9 cellular contexts compared by ENCODE assay signal in genomic region chr12:39103552-39104165, GRCh38.
DNase-seq lines count a peak whose midpoint lies in the region; ATAC-seq, FAIRE-seq and TF ChIP-seq lines count a peak whose summit lies in the region.
"Had no signal": no experiment of that assay in that cellular context is flagged by ENCODE, and none has a peak within 500 bp of the region (broad histone marks: within the 10 kb centered on the region; RNA-seq: fewer than 3 reads in every experiment).

No MANE protein-coding gene starts in this region.

- H3K36me3 Mint-ChIP-seq in stimulated activated naive B cell treated with anti-CD40 and anti-IgM and Interleukin-4, amounts not matched to agents 10 μg/mL and 1 μg/mL and 100 μg/mL, for 72 hours: no peaks in the 10 kb centered on the region
- H3K36me3 Mint-ChIP-seq: CD8-positive, alpha-beta memory T cell had no signal

- no peaks in the 10 kb centered on the region for H3K27me3 Mint-ChIP-seq in stimulated activated naive B cell treated with anti-CD40 and anti-IgM and Interleukin-4, amounts not matched to agents 10 μg/mL and 1 μg/mL and 100 μg/mL, for 72 hours

- H4K20me1 ChIP-seq in GM12878 (ENCODE audit: control insufficient read depth, insufficient read depth): no peaks in the 10 kb centered on the region

- H2AFZ ChIP-seq in GM12878 (ENCODE audit: control insufficient read depth, low read depth, low read length): no peak overlapping the region

- no peaks in the 10 kb centered on the region for H3K9me3 ChIP-seq in GM12878 (replicated peaks; ENCODE audit: control insufficient read depth, insufficient read depth, low read length)

- no peak overlapping the region for H3K9ac ChIP-seq in GM12878 (ENCODE audit: control insufficient read depth, insufficient read depth, low read length)

- peak; percentile 45 to 71 for DNase-seq in NCI-H524 (lab: John Stamatoyannopoulos, UW)
- DNase-seq in NCI-H524 treated with DMSO at 0.1 percent for 48 hours (lab: John Stamatoyannopoulos, UW): no peak
- peak; percentile 13 to 68 for DNase-seq in NCI-H526 (lab: John Stamatoyannopoulos, UW)
- peak; percentile 15 for DNase-seq in GM12878 (ENCODE audit: low read depth, low spot score)
- DNase-seq in iPS-NIHi11 (ENCODE audit: low spot score): peak; percentile 84
- DNase-seq in stimulated activated naive B cell treated with anti-CD40 and anti-IgM and Interleukin-4, amounts not matched to agents 10 μg/mL and 1 μg/mL and 100 μg/mL, for 72 hours: peak; percentile 2

- H3K4me1 Mint-ChIP-seq in stimulated activated naive B cell treated with anti-CD40 and anti-IgM and Interleukin-4, amounts not matched to agents 10 μg/mL and 1 μg/mL and 100 μg/mL, for 72 hours: no peaks in the 10 kb centered on the region
- H3K4me1 Mint-ChIP-seq: CD8-positive, alpha-beta memory T cell had no signal

- peak; percentile 98 for ATAC-seq in GM21367 (IDR thresholded peaks at IDR 0.05; ENCODE audit: unreplicated experiment)
- ATAC-seq in HG03457 (IDR thresholded peaks at IDR 0.05; ENCODE audit: unreplicated experiment): peak; percentile 93
- peak; percentile 99 for ATAC-seq in GM12878
- ATAC-seq in stimulated activated naive B cell treated with anti-CD40 and anti-IgM and Interleukin-4, amounts not matched to agents 10 μg/mL and 1 μg/mL and 100 μg/mL, for 72 hours (replicated peaks): peak; percentile 87 to 93

- no peaks in the 10 kb centered on the region for H3K4me1 ChIP-seq in GM12878 (ENCODE audit: control insufficient read depth, insufficient read depth, low read length)

- SMC1A ChIA-PET in GM12878 (lab: Charles Lee; ENCODE audit: uncharacterized antibody, unreplicated experiment): interaction anchor here (0.6 to 10.9 kb wide), 15 partner anchors 168 to 787 kb away, joined by 3 to 90 read pairs (median 4); partner anchors contain the start of gene ALG10B

- CTCF ChIA-PET in GM12878 (lab: Yijun Ruan, JAX): interaction anchor here (0.6 to 6.9 kb wide), 25 partner anchors 9 to 787 kb away, joined by 3 to 118 read pairs (median 4); partner anchors contain the start of genes ALG10B and CPNE8

- POLR2A ChIA-PET in GM12878 (lab: Charles Lee): interaction anchor here (0.5 kb wide), 1 partner anchor 676 kb away, joined by 4 read pairs; no protein-coding TSS in a partner anchor

- WGBS in GM12878 (ENCODE audit: insufficient coverage, insufficient replicate concordance, low lambda C conversion rate, missing lambda C conversion rate): 43% methylated on average over 8 of the region's 8 CpGs

- FAIRE-seq in GM12878 (lab: Jason Lieb, UNC): peak; percentile 84

- no peak overlapping the region for H3K27ac ChIP-seq in GM12878 (ENCODE audit: control insufficient read depth, insufficient read depth)

- H3K79me2 ChIP-seq in GM12878 (ENCODE audit: control insufficient read depth, insufficient read depth, low read length): no peaks in the 10 kb centered on the region

- peak; percentile 66 to 77 (median 67) for TF ChIP-seq CTCF in GM12878 (IDR thresholded peaks at IDR 0.05 in 2 of 3, conservative IDR thresholded peaks at IDR 0.05 in 1 of 3; ENCODE audit: control insufficient read depth in 2 of 3, extremely low read depth in 1 of 3, insufficient read depth in 1 of 3, low read depth in 3 of 3, low read length in 3 of 3)

- intact Hi-C loops in GM12878 (cut with micrococcal nuclease; ENCODE audit: unreplicated experiment): loop anchor here (1.0 to 10.0 kb wide), 6 partner anchors 169 to 966 kb away; no protein-coding TSS in a partner anchor

- in situ Hi-C loops in GM12878 (cut with MboI): loop anchor here (5.0 to 25.0 kb wide), 3 partner anchors 181 to 771 kb away; no protein-coding TSS in a partner anchor

- RAD21 ChIA-PET in GM12878 (lab: Charles Lee; ENCODE audit: unreplicated experiment): interaction anchor here (1.1 to 3.6 kb wide), 10 partner anchors 55 to 787 kb away, joined by 3 to 44 read pairs (median 4); partner anchors contain the start of gene ALG10B

- no peak for TF ChIP-seq POLR2A in GM12878 (IDR thresholded peaks at IDR 0.05; ENCODE audit: low read depth, low read length)

- no peak overlapping the region for H3K27ac Mint-ChIP-seq in stimulated activated naive B cell treated with anti-CD40 and anti-IgM and Interleukin-4, amounts not matched to agents 10 μg/mL and 1 μg/mL and 100 μg/mL, for 72 hours
- H3K27ac Mint-ChIP-seq: CD8-positive, alpha-beta memory T cell had no signal

- H3K36me3 ChIP-seq in GM12878 (ENCODE audit: control insufficient read depth in 2 of 2, insufficient read depth in 2 of 2, low read length in 1 of 2): no peaks in the 10 kb centered on the region

- no peaks in the 10 kb centered on the region for H3K27me3 ChIP-seq in GM12878 (replicated peaks in 1 of 2; ENCODE audit: control insufficient read depth in 2 of 2, insufficient read depth in 2 of 2, low read length in 1 of 2)

- H3K4me2 ChIP-seq in GM12878 (ENCODE audit: control insufficient read depth, insufficient read depth): no peak overlapping the region

- TF ChIP-seq RAD21 in GM12878 (IDR thresholded peaks at IDR 0.05; ENCODE audit: insufficient read depth, low read depth, low read length): peak; percentile 94

- no peak for TF ChIP-seq EP300 in GM12878 (IDR thresholded peaks at IDR 0.05; ENCODE audit: borderline replicate concordance in 1 of 2, control insufficient read depth in 1 of 2, low read depth in 2 of 2, low read length in 2 of 2)

- H3K4me3 ChIP-seq in GM12878: no peak overlapping the region

- H3K4me3 Mint-ChIP-seq in stimulated activated naive B cell treated with anti-CD40 and anti-IgM and Interleukin-4, amounts not matched to agents 10 μg/mL and 1 μg/mL and 100 μg/mL, for 72 hours: no peak overlapping the region
- H3K4me3 Mint-ChIP-seq: CD8-positive, alpha-beta memory T cell had no signal

- no peaks in the 10 kb centered on the region for H3K9me3 Mint-ChIP-seq in stimulated activated naive B cell treated with anti-CD40 and anti-IgM and Interleukin-4, amounts not matched to agents 10 μg/mL and 1 μg/mL and 100 μg/mL, for 72 hours

- BruUV-seq in GM12878 (replicated peaks; lab: Mats Ljungman, UMichigan): no TSS peak

TF ChIP-seq in GM12878, 131 proteins besides CTCF, POLR2A, EP300 and RAD21:
- 0 out of 2 replicates have a peak, but pooled peaks have one; percentile 22 for TF ChIP-seq YY1 (IDR thresholded peaks at IDR 0.05; ENCODE audit: low read depth, low read length)
- peak; percentile 30; the same call in 1 of the 2 replicates for TF ChIP-seq PKNOX1 (IDR thresholded peaks at IDR 0.05)
- no peak for TF ChIP-seq BCLAF1 (IDR thresholded peaks at IDR 0.05)
- TF ChIP-seq SMC3 (IDR thresholded peaks at IDR 0.05; ENCODE audit: borderline replicate concordance, low read length): peak; percentile 90
- no peak for TF ChIP-seq YBX1 (IDR thresholded peaks at IDR 0.05)
TF ChIP-seq in GM12878: peak in this region for 3.
